11 cellular contexts compared by ENCODE assay signal in the genomic region with DNA sequence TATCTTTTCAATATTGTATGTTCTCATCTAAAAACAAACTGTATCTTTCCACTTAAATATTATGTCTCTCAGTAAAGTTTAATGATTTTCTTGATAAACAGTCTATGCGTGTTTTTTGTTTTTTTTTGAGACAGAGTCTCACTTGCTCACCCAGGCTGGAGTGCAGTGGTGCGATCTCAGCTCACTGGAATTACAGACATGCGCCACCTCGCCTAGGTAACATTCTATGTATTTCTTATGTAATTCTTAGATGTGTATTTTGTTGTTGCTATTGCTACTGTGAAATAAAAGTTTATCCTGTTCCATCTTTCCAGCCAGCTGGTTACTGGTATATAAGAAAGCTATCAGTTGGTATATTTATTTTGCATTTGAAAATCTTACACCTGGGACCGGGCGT. TPM values are rescaled to one million over a fixed set of nuclear protein-coding genes. Genes with fewer than 3 reads are reported as not detected.
DNase-seq lines count a peak whose midpoint lies in the region; ATAC-seq, FAIRE-seq and TF ChIP-seq lines count a peak whose summit lies in the region.
"Had no signal": no experiment of that assay in that cellular context is flagged by ENCODE, and none has a peak within 500 bp of the region (broad histone marks: within the 10 kb centered on the region; RNA-seq: fewer than 3 reads in every experiment).

No MANE protein-coding gene starts in this region.

- TF ChIP-seq POLR2A in H1 (IDR thresholded peaks at IDR 0.05; ENCODE audit: control extremely low read depth in 1 of 2, low read depth in 2 of 2, low read length in 2 of 2) = no peak

- H3K9ac ChIP-seq in PC-3 (ENCODE audit: low read length) (no peak overlapping the region), H1 (replicated peaks in 1 of 4; ENCODE audit: extremely low read depth in 1 of 4, low read depth in 3 of 4, low read length in 3 of 4) (no peak overlapping the region)

- no peak for FAIRE-seq in H1 (lab: Jason Lieb, UNC)

- ATAC-seq in GM19395 (IDR thresholded peaks at IDR 0.05; ENCODE audit: unreplicated experiment) (peak; percentile 5), PC-3 (peak; percentile 18; the same call in 1 of the 2 replicates), GM19328 (IDR thresholded peaks at IDR 0.05; ENCODE audit: unreplicated experiment) (no peak)

- H4K20me1 ChIP-seq in PC-3 (ENCODE audit: low read length) = no peaks in the 10 kb centered on the region
- peaks cover 0 to 1% of the 10 kb centered on the region in 2 experiments for H4K20me1 ChIP-seq in H1 (replicated peaks in 1 of 2; ENCODE audit: control insufficient read depth in 1 of 2, insufficient read depth in 2 of 2, low read length in 2 of 2)

- no peaks in the 10 kb centered on the region for H3F3A ChIP-seq in PC-3 (ENCODE audit: low read length, unreplicated experiment)

- H4K91ac ChIP-seq in H1 (replicated peaks; ENCODE audit: insufficient read length, low read length) = no peak overlapping the region

- H3K4ac ChIP-seq in H1 (replicated peaks; ENCODE audit: insufficient read length, low read depth, low read length) = no peak overlapping the region

- H2BK15ac ChIP-seq in H1 (ENCODE audit: low read length) = no peak overlapping the region

- no peak for DNase-seq in PC-3
- no peak for DNase-seq in H1 (ENCODE audit: low read depth in 1 of 2, low spot score in 2 of 2)
- peak; percentile 30 for DNase-seq in renal cortical epithelial cell (ENCODE audit: low read depth)
- no peak for DNase-seq in GM10266 (ENCODE audit: extremely low spot score)
- DNase-seq in hippocampal formation (lab: John Stamatoyannopoulos, UW) = no peak
- DNase-seq in NCI-H2196 treated with DMSO at 0.1 percent for 48 hours (lab: John Stamatoyannopoulos, UW; ENCODE audit: unreplicated experiment) = no peak
- DNase-seq: effector CD4-positive, alpha-beta T cell; mucosa of descending colon had no signal

- H3K4me1 ChIP-seq in PC-3 (ENCODE audit: insufficient read depth, low read length) (peaks cover 17% of the 10 kb centered on the region), H1 (replicated peaks in 1 of 4; ENCODE audit: control insufficient read depth in 3 of 4, insufficient read depth in 4 of 4, low read length in 3 of 4) (peaks cover 5 to 19% (median 14%) of the 10 kb centered on the region in 4 experiments)
- H3K4me1 ChIP-seq: HAP-1 had no signal

- intact Hi-C loops in PC-3 (cut with micrococcal nuclease) = no loop called here

- no peak overlapping the region for H2BK20ac ChIP-seq in H1 (ENCODE audit: low read length)

- H3K27ac ChIP-seq in PC-3 (ENCODE audit: low read length) = no peak overlapping the region
- no peak overlapping the region for H3K27ac ChIP-seq in H1 (ENCODE audit: low read depth, low read length)

- no peak overlapping the region for H2AK5ac ChIP-seq in H1 (ENCODE audit: low read depth, low read length)

- H2BK12ac ChIP-seq in H1 (ENCODE audit: low read depth, low read length) = no peak overlapping the region

- POLR2A ChIA-PET in PC-3 (lab: Charles Lee; ENCODE audit: unreplicated experiment) = no interaction called here
- POLR2A ChIA-PET in H1 (lab: Charles Lee; ENCODE audit: partially characterized antibody) = interaction anchor here (0.6 to 1.2 kb wide), 2 partner anchors 46 to 259 kb away, joined by 3 to 5 read pairs; partner anchors contain the start of gene GINS1

- H3K4me2 ChIP-seq in PC-3 (ENCODE audit: low read length) = no peak overlapping the region
- no peak overlapping the region for H3K4me2 ChIP-seq in H1 (ENCODE audit: insufficient read depth in 1 of 2, low read depth in 2 of 2, low read length in 2 of 2)

- no peaks in the 10 kb centered on the region for H3K9me2 ChIP-seq in PC-3 (replicated peaks; ENCODE audit: low read length)

- no peaks in the 10 kb centered on the region for H3K23me2 ChIP-seq in H1 (ENCODE audit: low read depth, low read length)

- H4K8ac ChIP-seq in H1 (ENCODE audit: extremely low read depth, insufficient read depth, low read length) = no peak overlapping the region

- H2BK120ac ChIP-seq in H1 (replicated peaks; ENCODE audit: low read depth, low read length) = no peak overlapping the region

- H3K4me3 ChIP-seq in PC-3 (ENCODE audit: low read length) (no peak overlapping the region), H1 (ENCODE audit: extremely low read depth in 1 of 4, insufficient read depth in 2 of 4, low read depth in 3 of 4, low read length in 4 of 4) (no peak overlapping the region)
- H3K4me3 ChIP-seq: HAP-1, mucosa of descending colon had no signal

- H3K79me2 ChIP-seq in PC-3 (ENCODE audit: low read length) (peaks cover 29% of the 10 kb centered on the region), H1 (ENCODE audit: control insufficient read depth in 1 of 2, insufficient read depth in 2 of 2, low read length in 2 of 2) (peaks cover 0 to 68% of the 10 kb centered on the region in 2 experiments; a peak in 2 of 4 replicates)

- TF ChIP-seq EP300 in H1 (IDR thresholded peaks at IDR 0.05; ENCODE audit: borderline replicate concordance in 1 of 2, low read depth in 2 of 2, low read length in 2 of 2) = no peak

- H2BK5ac ChIP-seq in H1 (ENCODE audit: low read depth, low read length) = 0 out of 2 replicates have a peak overlapping the region, but pooled peaks have one; percentile 67

- no peaks in the 10 kb centered on the region for H3K9me3 ChIP-seq in PC-3 (ENCODE audit: low read length)
- H3K9me3 ChIP-seq in H1 (ENCODE audit: insufficient read depth in 2 of 2, low read depth in 1 of 2, low read length in 1 of 2) = peaks cover 0 to 5% of the 10 kb centered on the region in 2 experiments; a peak in 1 of 4 replicates
- H3K9me3 ChIP-seq: mucosa of descending colon had no signal

- no peaks in the 10 kb centered on the region for H3K27me3 ChIP-seq in PC-3 (ENCODE audit: low read length)
- no peaks in the 10 kb centered on the region for H3K27me3 ChIP-seq in H1 (replicated peaks in 1 of 4; ENCODE audit: control insufficient read depth in 3 of 4, extremely low read depth in 1 of 4, insufficient read depth in 3 of 4, low read length in 3 of 4)

- TF ChIP-seq RAD21 in H1 (IDR thresholded peaks at IDR 0.05 in 1 of 2, conservative IDR thresholded peaks at IDR 0.05 in 1 of 2; ENCODE audit: low read depth in 2 of 2, low read length in 2 of 2) = no peak

- H3K23ac ChIP-seq in H1 (ENCODE audit: insufficient read length) = no peak overlapping the region

- H3K56ac ChIP-seq in H1 (replicated peaks; ENCODE audit: insufficient read length, low read depth, low read length) = no peak overlapping the region

- H2AFZ ChIP-seq in PC-3 (ENCODE audit: low read length) (no peak overlapping the region), H1 (ENCODE audit: low read length) (no peak overlapping the region)

- no TSS peak for BruUV-seq in PC-3 (replicated peaks; lab: Mats Ljungman, UMichigan)

- peaks cover 6% of the 10 kb centered on the region for H3K79me1 ChIP-seq in H1 (ENCODE audit: low read depth, low read length)

- H3K14ac ChIP-seq in H1 (ENCODE audit: insufficient read length) = no peak overlapping the region

- H3K36me3 ChIP-seq in PC-3 (ENCODE audit: low read depth, low read length) (peaks cover 6% of the 10 kb centered on the region; the same call in 1 of the 2 replicates), H1 (ENCODE audit: control insufficient read depth in 2 of 4, insufficient read depth in 4 of 4, low read length in 3 of 4) (no peaks in the 10 kb centered on the region)
- H3K36me3 ChIP-seq: HAP-1 had no signal

- 91% methylated on average over 6 of the region's 6 CpGs; no CpG with 5 or more reads in 1 of the 2 experiments for WGBS in H1 (ENCODE audit: extremely low coverage in 1 of 2, insufficient coverage in 1 of 2, insufficient read length in 1 of 2, insufficient replicate concordance in 2 of 2, low coverage in 1 of 2, low lambda C conversion rate in 2 of 2, missing lambda C conversion rate in 1 of 2), 2 experiments

- TF ChIP-seq CTCF in PC-3 (conservative IDR thresholded peaks at IDR 0.05; ENCODE audit: low read depth, low read length) (no peak), H1 (IDR thresholded peaks at IDR 0.05; ENCODE audit: control extremely low read depth in 1 of 3, insufficient read depth in 1 of 3, low read depth in 1 of 3, low read length in 3 of 3) (no peak), GM10266 (IDR thresholded peaks at IDR 0.05; ENCODE audit: control insufficient read depth, insufficient read depth, low read depth, missing control alignments) (no peak)

- no peak overlapping the region for H3K18ac ChIP-seq in H1 (ENCODE audit: extremely low read depth, low read length)

- CTCF ChIA-PET in PC-3 (lab: Charles Lee) (no interaction called here), H1 (lab: Charles Lee; ENCODE audit: partially characterized antibody) (interaction anchor here (0.8 to 1.2 kb wide), 3 partner anchors 10 to 43 kb away, joined by 3 to 4 read pairs (median 4); no protein-coding TSS in a partner anchor)

- no peak overlapping the region for H4K5ac ChIP-seq in H1 (ENCODE audit: insufficient read length, low read depth, low read length)

TF ChIP-seq in H1, 55 proteins besides CTCF, POLR2A, EP300 and RAD21 (continues in another document):
- TF ChIP-seq SUZ12 (IDR thresholded peaks at IDR 0.05; ENCODE audit: low read length) (no peak), RBBP5 (IDR thresholded peaks at IDR 0.05; ENCODE audit: borderline replicate concordance, low read depth, low read length) (no peak), BCL11A (IDR thresholded peaks at IDR 0.05; ENCODE audit: low read depth in 2 of 2, low read length in 2 of 2) (no peak)

RNA-seq across cellular contexts. Expression of gene ABHD12, which starts 29.4 kb away (rescaled TPM):
- total RNA-seq in PC-3 (2014; rRNA removed) = 48.3 and 64.2 TPM in 2 replicates
- 59.5 and 60.5 TPM in 2 replicates for total RNA-seq in H1 (2021; fragmentation: NEBNext Ultra II Directional; extraction: Animal tissue kit (Norgen Biotek cat#: 25700))
- 31.3 and 42.8 TPM in 2 replicates for polyA plus RNA-seq in H1 (2011; rRNA removed)
- polyA plus RNA-seq in H1 (2011; cell fraction: cytosol; rRNA removed) = 32.7 TPM
- polyA plus RNA-seq in H1 (2011; cell fraction: nucleus; rRNA removed) = 39.7 TPM
- 58.9 to 66.6 TPM (median 61.5 TPM) in 4 replicates for polyA plus RNA-seq in H1 (2012, experiment 1 of 2)
- polyA plus RNA-seq in H1 (2012, experiment 2 of 2) = 80.5 TPM
- polyA plus RNA-seq in H1 (2013, experiment 1 of 2) = 60.2 TPM
- polyA plus RNA-seq in H1 (2013, experiment 2 of 2) = 64.8 TPM
- 43.4 and 45.2 TPM in 2 replicates for polyA minus RNA-seq in H1 (2011; rRNA and poly(A)+ RNA removed)
- polyA minus RNA-seq in H1 (2011; cell fraction: cytosol; rRNA and poly(A)+ RNA removed) = 26.4 TPM
- 39.0 TPM for polyA minus RNA-seq in H1 (2011; cell fraction: nucleus; rRNA and poly(A)+ RNA removed)
- 35.9 and 68.7 TPM in 2 replicates for total RNA-seq in renal cortical epithelial cell

RNA-seq across cellular contexts. Expression of gene GINS1, which starts 46.2 kb away (rescaled TPM):
- total RNA-seq in PC-3 (2014; rRNA removed) (27.5 and 28.1 TPM in 2 replicates), renal cortical epithelial cell (6.1 and 25.4 TPM in 2 replicates)
- total RNA-seq in H1 (2021; fragmentation: NEBNext Ultra II Directional; extraction: Animal tissue kit (Norgen Biotek cat#: 25700)) = 68.4 and 69.9 TPM in 2 replicates
- polyA plus RNA-seq in H1 (2011; rRNA removed) = 26.3 and 44.7 TPM in 2 replicates
- 39.1 TPM for polyA plus RNA-seq in H1 (2011; cell fraction: cytosol; rRNA removed)
- 10.5 TPM for polyA plus RNA-seq in H1 (2011; cell fraction: nucleus; rRNA removed)
- 38.1 to 55.0 TPM (median 39.3 TPM) in 4 replicates for polyA plus RNA-seq in H1 (2012, experiment 1 of 2)
- 34.7 TPM for polyA plus RNA-seq in H1 (2012, experiment 2 of 2)
- polyA plus RNA-seq in H1 (2013, experiment 1 of 2) = 33.4 TPM
- polyA plus RNA-seq in H1 (2013, experiment 2 of 2) = 32.3 TPM
- polyA minus RNA-seq in H1 (2011; rRNA and poly(A)+ RNA removed) = 26.4 and 33.0 TPM in 2 replicates
- polyA minus RNA-seq in H1 (2011; cell fraction: cytosol; rRNA and poly(A)+ RNA removed) = 22.8 TPM
- 16.2 TPM for polyA minus RNA-seq in H1 (2011; cell fraction: nucleus; rRNA and poly(A)+ RNA removed)
